ENCODE assay signal across 1 cellular context in genomic region chr2:67996772-67997527, GRCh38.
TF ChIP-seq lines count a peak whose summit lies in the region.

No MANE protein-coding gene starts in this region.

TF ChIP-seq in GM23338, 12 proteins besides CTCF, POLR2A, EP300 and RAD21 (continued from another document):
- TF ChIP-seq REST (IDR thresholded peaks at IDR 0.05; ENCODE audit: unreplicated experiment) = no peak
- TF ChIP-seq ZNF331 (CRISPR knock-in tag; IDR thresholded peaks at IDR 0.05; ENCODE audit: low read depth) = no peak
- TF ChIP-seq EZH2 (IDR thresholded peaks at IDR 0.05; ENCODE audit: low read depth, unreplicated experiment) = no peak
- TF ChIP-seq POLR2AphosphoS5 (IDR thresholded peaks at IDR 0.05; ENCODE audit: low read depth) = no peak
- TF ChIP-seq EZH2phosphoT487 (IDR thresholded peaks at IDR 0.05; ENCODE audit: unreplicated experiment) = no peak
- TF ChIP-seq JUNB (IDR thresholded peaks at IDR 0.05; ENCODE audit: unreplicated experiment) = no peak
- TF ChIP-seq, protein P1, sequence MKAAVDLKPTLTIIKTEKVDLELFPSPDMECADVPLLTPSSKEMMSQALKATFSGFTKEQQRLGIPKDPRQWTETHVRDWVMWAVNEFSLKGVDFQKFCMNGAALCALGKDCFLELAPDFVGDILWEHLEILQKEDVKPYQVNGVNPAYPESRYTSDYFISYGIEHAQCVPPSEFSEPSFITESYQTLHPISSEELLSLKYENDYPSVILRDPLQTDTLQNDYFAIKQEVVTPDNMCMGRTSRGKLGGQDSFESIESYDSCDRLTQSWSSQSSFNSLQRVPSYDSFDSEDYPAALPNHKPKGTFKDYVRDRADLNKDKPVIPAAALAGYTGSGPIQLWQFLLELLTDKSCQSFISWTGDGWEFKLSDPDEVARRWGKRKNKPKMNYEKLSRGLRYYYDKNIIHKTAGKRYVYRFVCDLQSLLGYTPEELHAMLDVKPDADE (IDR thresholded peaks at IDR 0.05) = no peak
- TF ChIP-seq, protein P2, sequence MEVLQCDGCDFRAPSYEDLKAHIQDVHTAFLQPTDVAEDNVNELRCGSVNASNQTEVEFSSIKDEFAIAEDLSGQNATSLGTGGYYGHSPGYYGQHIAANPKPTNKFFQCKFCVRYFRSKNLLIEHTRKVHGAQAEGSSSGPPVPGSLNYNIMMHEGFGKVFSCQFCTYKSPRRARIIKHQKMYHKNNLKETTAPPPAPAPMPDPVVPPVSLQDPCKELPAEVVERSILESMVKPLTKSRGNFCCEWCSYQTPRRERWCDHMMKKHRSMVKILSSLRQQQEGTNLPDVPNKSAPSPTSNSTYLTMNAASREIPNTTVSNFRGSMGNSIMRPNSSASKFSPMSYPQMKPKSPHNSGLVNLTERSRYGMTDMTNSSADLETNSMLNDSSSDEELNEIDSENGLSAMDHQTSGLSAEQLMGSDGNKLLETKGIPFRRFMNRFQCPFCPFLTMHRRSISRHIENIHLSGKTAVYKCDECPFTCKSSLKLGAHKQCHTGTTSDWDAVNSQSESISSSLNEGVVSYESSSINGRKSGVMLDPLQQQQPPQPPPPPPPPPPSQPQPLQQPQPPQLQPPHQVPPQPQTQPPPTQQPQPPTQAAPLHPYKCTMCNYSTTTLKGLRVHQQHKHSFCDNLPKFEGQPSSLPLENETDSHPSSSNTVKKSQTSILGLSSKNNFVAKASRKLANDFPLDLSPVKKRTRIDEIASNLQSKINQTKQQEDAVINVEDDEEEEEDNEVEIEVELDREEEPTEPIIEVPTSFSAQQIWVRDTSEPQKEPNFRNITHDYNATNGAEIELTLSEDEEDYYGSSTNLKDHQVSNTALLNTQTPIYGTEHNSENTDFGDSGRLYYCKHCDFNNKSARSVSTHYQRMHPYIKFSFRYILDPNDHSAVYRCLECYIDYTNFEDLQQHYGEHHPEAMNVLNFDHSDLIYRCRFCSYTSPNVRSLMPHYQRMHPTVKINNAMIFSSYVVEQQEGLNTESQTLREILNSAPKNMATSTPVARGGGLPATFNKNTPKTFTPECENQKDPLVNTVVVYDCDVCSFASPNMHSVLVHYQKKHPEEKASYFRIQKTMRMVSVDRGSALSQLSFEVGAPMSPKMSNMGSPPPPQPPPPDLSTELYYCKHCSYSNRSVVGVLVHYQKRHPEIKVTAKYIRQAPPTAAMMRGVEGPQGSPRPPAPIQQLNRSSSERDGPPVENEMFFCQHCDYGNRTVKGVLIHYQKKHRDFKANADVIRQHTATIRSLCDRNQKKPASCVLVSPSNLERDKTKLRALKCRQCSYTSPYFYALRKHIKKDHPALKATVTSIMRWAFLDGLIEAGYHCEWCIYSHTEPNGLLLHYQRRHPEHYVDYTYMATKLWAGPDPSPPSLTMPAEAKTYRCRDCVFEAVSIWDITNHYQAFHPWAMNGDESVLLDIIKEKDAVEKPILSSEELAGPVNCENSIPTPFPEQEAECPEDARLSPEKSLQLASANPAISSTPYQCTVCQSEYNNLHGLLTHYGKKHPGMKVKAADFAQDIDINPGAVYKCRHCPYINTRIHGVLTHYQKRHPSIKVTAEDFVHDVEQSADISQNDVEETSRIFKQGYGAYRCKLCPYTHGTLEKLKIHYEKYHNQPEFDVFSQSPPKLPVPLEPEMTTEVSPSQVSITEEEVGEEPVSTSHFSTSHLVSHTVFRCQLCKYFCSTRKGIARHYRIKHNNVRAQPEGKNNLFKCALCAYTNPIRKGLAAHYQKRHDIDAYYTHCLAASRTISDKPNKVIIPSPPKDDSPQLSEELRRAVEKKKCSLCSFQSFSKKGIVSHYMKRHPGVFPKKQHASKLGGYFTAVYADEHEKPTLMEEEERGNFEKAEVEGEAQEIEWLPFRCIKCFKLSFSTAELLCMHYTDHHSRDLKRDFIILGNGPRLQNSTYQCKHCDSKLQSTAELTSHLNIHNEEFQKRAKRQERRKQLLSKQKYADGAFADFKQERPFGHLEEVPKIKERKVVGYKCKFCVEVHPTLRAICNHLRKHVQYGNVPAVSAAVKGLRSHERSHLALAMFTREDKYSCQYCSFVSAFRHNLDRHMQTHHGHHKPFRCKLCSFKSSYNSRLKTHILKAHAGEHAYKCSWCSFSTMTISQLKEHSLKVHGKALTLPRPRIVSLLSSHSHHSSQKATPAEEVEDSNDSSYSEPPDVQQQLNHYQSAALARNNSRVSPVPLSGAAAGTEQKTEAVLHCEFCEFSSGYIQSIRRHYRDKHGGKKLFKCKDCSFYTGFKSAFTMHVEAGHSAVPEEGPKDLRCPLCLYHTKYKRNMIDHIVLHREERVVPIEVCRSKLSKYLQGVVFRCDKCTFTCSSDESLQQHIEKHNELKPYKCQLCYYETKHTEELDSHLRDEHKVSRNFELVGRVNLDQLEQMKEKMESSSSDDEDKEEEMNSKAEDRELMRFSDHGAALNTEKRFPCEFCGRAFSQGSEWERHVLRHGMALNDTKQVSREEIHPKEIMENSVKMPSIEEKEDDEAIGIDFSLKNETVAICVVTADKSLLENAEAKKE (CRISPR knock-in tag; IDR thresholded peaks at IDR 0.05) = no peak
